ENCODE assay signal across 10 cellular contexts in the genomic region with DNA sequence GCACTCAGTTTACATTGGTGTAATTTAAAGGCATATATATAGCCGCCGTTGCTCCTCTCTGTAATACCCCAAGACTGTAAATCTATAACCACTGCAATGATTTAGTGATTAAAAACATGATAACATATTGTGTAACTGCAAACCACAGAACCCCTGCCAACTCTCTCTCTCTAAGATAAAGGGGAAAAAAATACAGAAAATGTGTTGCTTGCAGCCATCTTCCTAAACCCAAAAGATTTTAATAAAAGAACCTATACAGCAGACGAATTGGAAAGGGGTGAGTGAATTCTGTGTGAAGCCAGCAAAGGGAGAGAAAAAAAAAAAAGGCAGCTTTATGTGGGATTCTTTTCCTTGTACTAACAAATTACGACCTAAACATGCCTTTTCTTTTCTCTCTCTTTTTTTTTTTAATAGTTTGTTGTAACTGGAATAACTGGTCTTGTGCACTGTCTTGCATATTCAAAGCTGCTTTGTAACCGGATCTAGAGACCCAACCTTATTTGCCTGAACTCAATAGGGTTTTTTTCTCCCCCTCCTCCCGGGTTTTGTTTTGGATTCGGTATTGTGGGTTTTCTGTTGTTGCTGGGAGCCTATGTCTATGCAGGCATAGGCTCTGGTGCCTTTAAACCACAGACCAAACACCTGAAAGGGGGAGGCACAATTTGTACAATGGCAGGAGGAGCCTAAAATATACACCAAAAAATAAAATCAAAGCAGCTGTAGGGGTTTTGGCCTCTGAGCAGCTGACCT. TPM values are rescaled to one million over a fixed set of nuclear protein-coding genes. Genes with fewer than 3 reads are reported as not detected.
DNase-seq lines count a peak whose midpoint lies in the region; ATAC-seq, FAIRE-seq and TF ChIP-seq lines count a peak whose summit lies in the region.
"Had no signal": no experiment of that assay in that cellular context is flagged by ENCODE, and none has a peak within 500 bp of the region (broad histone marks: within the 10 kb centered on the region; RNA-seq: fewer than 3 reads in every experiment).

No MANE protein-coding gene starts in this region.

- H3K9me3 Mint-ChIP-seq in stimulated activated naive CD8-positive, alpha-beta T cell treated with anti-CD3 and anti-CD28 coated beads, Interleukin-15, amount 100 ng/mL, for 72 hours = no peaks in the 10 kb centered on the region
- no peaks in the 10 kb centered on the region for H3K9me3 Mint-ChIP-seq in astrocyte (ENCODE audit: unreplicated experiment)
- H3K9me3 Mint-ChIP-seq in CD14-positive monocyte = peaks cover 0 to 2% (median 0%) of the 10 kb centered on the region in 7 donors
- H3K9me3 Mint-ChIP-seq: activated naive CD8-positive, alpha-beta T cell treated with anti-CD3 and anti-CD28 coated beads, Interleukin-2, amount 10 ng/mL, durations not matched to agents 7 days and 5 days had no signal

- H3K4me1 ChIP-seq in astrocyte (ENCODE audit: insufficient read depth, low read length) (peaks cover 61% of the 10 kb centered on the region), left lung (peaks cover 19 to 55% of the 10 kb centered on the region in 2 donors)

- H3K4me1 Mint-ChIP-seq in stimulated activated naive CD8-positive, alpha-beta T cell treated with anti-CD3 and anti-CD28 coated beads, Interleukin-15, amount 100 ng/mL, for 72 hours = peaks cover 25% of the 10 kb centered on the region
- H3K4me1 Mint-ChIP-seq in astrocyte (ENCODE audit: low read depth, unreplicated experiment) (peaks cover 28% of the 10 kb centered on the region), CD14-positive monocyte (peaks cover 52% of the 10 kb centered on the region)

- H2AFZ ChIP-seq in astrocyte (ENCODE audit: low read depth, low read length) = no peak overlapping the region

- no peak overlapping the region for H3K4me3 Mint-ChIP-seq in stimulated activated naive CD8-positive, alpha-beta T cell treated with anti-CD3 and anti-CD28 coated beads, Interleukin-15, amount 100 ng/mL, for 72 hours
- H3K4me3 Mint-ChIP-seq in astrocyte (ENCODE audit: unreplicated experiment) = peak overlapping the region; percentile 95
- peak overlapping the region in 1 of 2 donors; percentile 83 for H3K4me3 Mint-ChIP-seq in CD14-positive monocyte
- H3K4me3 Mint-ChIP-seq: activated naive CD8-positive, alpha-beta T cell treated with anti-CD3 and anti-CD28 coated beads, Interleukin-2, amount 10 ng/mL, durations not matched to agents 7 days and 5 days had no signal

- peaks cover 90% of the 10 kb centered on the region for H3K79me2 ChIP-seq in astrocyte (ENCODE audit: insufficient read depth, low read length)

- no peak for FAIRE-seq in astrocyte (lab: Jason Lieb, UNC)

- peak overlapping the region; percentile 90 for H3K9ac ChIP-seq in astrocyte (ENCODE audit: low read length)

- H3K27me3 Mint-ChIP-seq in stimulated activated naive CD8-positive, alpha-beta T cell treated with anti-CD3 and anti-CD28 coated beads, Interleukin-15, amount 100 ng/mL, for 72 hours = peaks cover 13% of the 10 kb centered on the region
- H3K27me3 Mint-ChIP-seq in astrocyte (ENCODE audit: low read depth, unreplicated experiment) = peaks cover 2% of the 10 kb centered on the region
- H3K27me3 Mint-ChIP-seq in CD14-positive monocyte (ENCODE audit: low read depth in 3 of 3) = peaks cover 17 to 31% (median 21%) of the 10 kb centered on the region in 3 donors

- H3K4me3 ChIP-seq in astrocyte (ENCODE audit: insufficient read depth, low read depth, low read length) (peak overlapping the region; percentile 1), left lung (no peak overlapping the region)

- H3K36me3 Mint-ChIP-seq in astrocyte (ENCODE audit: low read depth, unreplicated experiment) (no peaks in the 10 kb centered on the region), CD14-positive monocyte (peaks cover 4 to 9% of the 10 kb centered on the region in 2 donors)

- intact Hi-C loops in left lung (cut with DNase I) (no loop called here), CD14-positive monocyte (cut with micrococcal nuclease) (loop anchor here (5.0 to 10.0 kb wide), 3 partner anchors 32 to 223 kb away; no protein-coding TSS in a partner anchor)

- H3K36me3 ChIP-seq in astrocyte (ENCODE audit: insufficient read depth, low read length) (no peaks in the 10 kb centered on the region), left lung (no peaks in the 10 kb centered on the region)

- DNase-seq in stimulated activated naive CD8-positive, alpha-beta T cell treated with anti-CD3 and anti-CD28 coated beads, Interleukin-15, amount 100 ng/mL, for 72 hours = no peak
- DNase-seq in stimulated activated naive CD8-positive, alpha-beta T cell treated with anti-CD3 and anti-CD28 coated beads, Interleukin-15, Interleukin-2, amounts not matched to agents 100 U/mL and 50 U/mL, for 24 hours = no peak
- DNase-seq in astrocyte (ENCODE audit: low read depth) (peak; percentile 69), left lung (no peak), NCI-H187 treated with DMSO at 0.1 percent for 48 hours (lab: John Stamatoyannopoulos, UW) (no peak), CD14-positive monocyte (ENCODE audit: low spot score) (no peak)
- DNase-seq: activated naive CD8-positive, alpha-beta T cell treated with anti-CD3 and anti-CD28 coated beads, Interleukin-2, amount 10 ng/mL, durations not matched to agents 7 days and 5 days; MV-4-11 had no signal

- no peaks in the 10 kb centered on the region for H4K20me1 ChIP-seq in astrocyte (ENCODE audit: insufficient read depth, low read length)

- peak overlapping the region; percentile 87 for H3K4me2 ChIP-seq in astrocyte (ENCODE audit: low read length)

- H3K9me3 ChIP-seq in astrocyte (ENCODE audit: insufficient read depth, low read depth, low read length) (no peaks in the 10 kb centered on the region), left lung (no peaks in the 10 kb centered on the region)

- peak overlapping the region; percentile 93 for H3K27ac ChIP-seq in astrocyte (ENCODE audit: low read depth, low read length)
- H3K27ac ChIP-seq in left lung = peak overlapping the region; percentile 43 to 96

- ATAC-seq in stimulated activated naive CD8-positive, alpha-beta T cell treated with anti-CD3 and anti-CD28 coated beads, Interleukin-15, amount 100 ng/mL, for 72 hours = peak; percentile 32
- no peak for ATAC-seq in stimulated activated naive CD8-positive, alpha-beta T cell treated with anti-CD3 and anti-CD28 coated beads, Interleukin-15, Interleukin-2, amounts not matched to agents 100 U/mL and 50 U/mL, for 24 hours
- peak; percentile 5 for ATAC-seq in left lung
- no peak for ATAC-seq in GM19467 (IDR thresholded peaks at IDR 0.05; ENCODE audit: unreplicated experiment)
- no peak for ATAC-seq in GM19455 (IDR thresholded peaks at IDR 0.05; ENCODE audit: unreplicated experiment)

- H3K27me3 ChIP-seq in astrocyte (ENCODE audit: insufficient read depth, low read length) (no peaks in the 10 kb centered on the region), left lung (peaks cover 0 to 47% of the 10 kb centered on the region in 2 donors)

- TF ChIP-seq CTCF in astrocyte (IDR thresholded peaks at IDR 0.05; ENCODE audit: insufficient read depth, low read depth, low read length) (no peak), left lung (IDR thresholded peaks at IDR 0.05) (no peak), CD14-positive monocyte (IDR thresholded peaks at IDR 0.05) (no peak)

- no peak overlapping the region for H3K27ac Mint-ChIP-seq in stimulated activated naive CD8-positive, alpha-beta T cell treated with anti-CD3 and anti-CD28 coated beads, Interleukin-15, amount 100 ng/mL, for 72 hours
- H3K27ac Mint-ChIP-seq in astrocyte (ENCODE audit: unreplicated experiment) (peak overlapping the region; percentile 98), CD14-positive monocyte (peak overlapping the region in 1 of 7 donors; percentile 26)
- H3K27ac Mint-ChIP-seq: activated naive CD8-positive, alpha-beta T cell treated with anti-CD3 and anti-CD28 coated beads, Interleukin-2, amount 10 ng/mL, durations not matched to agents 7 days and 5 days had no signal

RNA-seq across cellular contexts. Expression of a gene that starts 7.0 kb away (rescaled TPM):
- 18.0 and 19.7 TPM in 2 replicates for total RNA-seq in astrocyte
- 10 to 100 TPM; 21.4 to 25.7 TPM for total RNA-seq in left lung
- under 1 TPM; 0.42 to 0.43 TPM for polyA plus RNA-seq in CD14-positive monocyte

Comparison
In these comparisons a context has a peak if more than half of its experiments do, and no peak if none do; other contexts are left out.
1. ATAC-seq: peak in stimulated activated naive CD8-positive, alpha-beta T cell treated with anti-CD3 and anti-CD28 coated beads, Interleukin-15, amount 100 ng/mL, for 72 hours (single experiment) and left lung (single experiment); none in stimulated activated naive CD8-positive, alpha-beta T cell treated with anti-CD3 and anti-CD28 coated beads, Interleukin-15, Interleukin-2, amounts not matched to agents 100 U/mL and 50 U/mL, for 24 hours (single experiment), GM19467 (single experiment) and GM19455 (single experiment).
2. intact Hi-C loops: an anchor here in CD14-positive monocyte (5.0 to 10.0 kb wide); none called in left lung.